Comparison of ENCODE assay signal across 1 cellular context in the genomic region with DNA sequence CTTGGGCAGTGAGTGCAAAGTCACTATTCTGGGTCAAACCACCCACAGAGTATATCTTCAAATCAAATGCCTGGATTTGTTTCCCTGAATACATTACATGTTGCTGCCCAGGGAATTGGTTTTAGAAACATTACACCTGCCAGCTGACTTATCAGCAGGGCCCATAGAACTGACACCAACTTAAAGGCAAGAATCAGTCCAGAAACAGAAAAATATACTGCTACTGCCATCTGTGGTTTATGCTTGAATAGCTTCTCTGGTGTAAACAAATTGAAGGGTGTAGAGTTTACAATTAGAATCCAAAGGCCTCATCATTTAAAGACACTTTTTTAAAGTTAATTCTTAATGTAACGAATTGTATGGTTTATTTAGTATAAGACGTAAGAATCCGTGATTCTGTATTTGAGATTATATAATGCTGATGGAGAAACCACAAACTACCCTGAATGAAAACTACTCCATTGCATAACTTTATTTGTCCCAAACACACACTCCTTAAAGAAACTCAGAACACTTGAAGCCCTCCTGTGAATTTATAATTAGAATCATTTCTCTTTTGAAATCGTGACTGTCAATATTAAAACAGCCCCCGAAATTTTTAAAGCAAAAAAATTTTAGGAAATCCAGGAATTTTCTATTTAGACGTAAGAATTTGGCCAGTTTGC.
TF ChIP-seq lines count a peak whose summit lies in the region.

No MANE protein-coding gene starts in this region.

TF ChIP-seq in HEK293, 187 proteins besides CTCF, POLR2A, EP300 and RAD21 (continued from another document):
- no peak for TF ChIP-seq ZNF433 (tag by site-specific recombination; IDR thresholded peaks at IDR 0.05; ENCODE audit: low read depth)
- TF ChIP-seq, protein P1, sequence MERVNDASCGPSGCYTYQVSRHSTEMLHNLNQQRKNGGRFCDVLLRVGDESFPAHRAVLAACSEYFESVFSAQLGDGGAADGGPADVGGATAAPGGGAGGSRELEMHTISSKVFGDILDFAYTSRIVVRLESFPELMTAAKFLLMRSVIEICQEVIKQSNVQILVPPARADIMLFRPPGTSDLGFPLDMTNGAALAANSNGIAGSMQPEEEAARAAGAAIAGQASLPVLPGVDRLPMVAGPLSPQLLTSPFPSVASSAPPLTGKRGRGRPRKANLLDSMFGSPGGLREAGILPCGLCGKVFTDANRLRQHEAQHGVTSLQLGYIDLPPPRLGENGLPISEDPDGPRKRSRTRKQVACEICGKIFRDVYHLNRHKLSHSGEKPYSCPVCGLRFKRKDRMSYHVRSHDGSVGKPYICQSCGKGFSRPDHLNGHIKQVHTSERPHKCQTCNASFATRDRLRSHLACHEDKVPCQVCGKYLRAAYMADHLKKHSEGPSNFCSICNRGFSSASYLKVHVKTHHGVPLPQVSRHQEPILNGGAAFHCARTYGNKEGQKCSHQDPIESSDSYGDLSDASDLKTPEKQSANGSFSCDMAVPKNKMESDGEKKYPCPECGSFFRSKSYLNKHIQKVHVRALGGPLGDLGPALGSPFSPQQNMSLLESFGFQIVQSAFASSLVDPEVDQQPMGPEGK (tag by site-specific recombination; IDR thresholded peaks at IDR 0.05): no peak
- TF ChIP-seq ZNF596 (tag by site-specific recombination; IDR thresholded peaks at IDR 0.05): no peak
- TF ChIP-seq, protein P2, sequence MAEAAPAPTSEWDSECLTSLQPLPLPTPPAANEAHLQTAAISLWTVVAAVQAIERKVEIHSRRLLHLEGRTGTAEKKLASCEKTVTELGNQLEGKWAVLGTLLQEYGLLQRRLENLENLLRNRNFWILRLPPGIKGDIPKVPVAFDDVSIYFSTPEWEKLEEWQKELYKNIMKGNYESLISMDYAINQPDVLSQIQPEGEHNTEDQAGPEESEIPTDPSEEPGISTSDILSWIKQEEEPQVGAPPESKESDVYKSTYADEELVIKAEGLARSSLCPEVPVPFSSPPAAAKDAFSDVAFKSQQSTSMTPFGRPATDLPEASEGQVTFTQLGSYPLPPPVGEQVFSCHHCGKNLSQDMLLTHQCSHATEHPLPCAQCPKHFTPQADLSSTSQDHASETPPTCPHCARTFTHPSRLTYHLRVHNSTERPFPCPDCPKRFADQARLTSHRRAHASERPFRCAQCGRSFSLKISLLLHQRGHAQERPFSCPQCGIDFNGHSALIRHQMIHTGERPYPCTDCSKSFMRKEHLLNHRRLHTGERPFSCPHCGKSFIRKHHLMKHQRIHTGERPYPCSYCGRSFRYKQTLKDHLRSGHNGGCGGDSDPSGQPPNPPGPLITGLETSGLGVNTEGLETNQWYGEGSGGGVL (tag by site-specific recombination; IDR thresholded peaks at IDR 0.05): no peak
- peak; percentile 33; the same call in 1 of the 2 replicates for TF ChIP-seq OSR2 (tag by site-specific recombination; IDR thresholded peaks at IDR 0.05)
- TF ChIP-seq ZNF549 (tag by site-specific recombination; IDR thresholded peaks at IDR 0.05): no peak
- TF ChIP-seq ZFP3 (tag by site-specific recombination; IDR thresholded peaks at IDR 0.05; ENCODE audit: low read depth): no peak
- TF ChIP-seq ZNF426 (tag by site-specific recombination; IDR thresholded peaks at IDR 0.05): no peak
- TF ChIP-seq SETDB1 (IDR thresholded peaks at IDR 0.05; ENCODE audit: insufficient read length, low read length): no peak
- TF ChIP-seq, protein P3, sequence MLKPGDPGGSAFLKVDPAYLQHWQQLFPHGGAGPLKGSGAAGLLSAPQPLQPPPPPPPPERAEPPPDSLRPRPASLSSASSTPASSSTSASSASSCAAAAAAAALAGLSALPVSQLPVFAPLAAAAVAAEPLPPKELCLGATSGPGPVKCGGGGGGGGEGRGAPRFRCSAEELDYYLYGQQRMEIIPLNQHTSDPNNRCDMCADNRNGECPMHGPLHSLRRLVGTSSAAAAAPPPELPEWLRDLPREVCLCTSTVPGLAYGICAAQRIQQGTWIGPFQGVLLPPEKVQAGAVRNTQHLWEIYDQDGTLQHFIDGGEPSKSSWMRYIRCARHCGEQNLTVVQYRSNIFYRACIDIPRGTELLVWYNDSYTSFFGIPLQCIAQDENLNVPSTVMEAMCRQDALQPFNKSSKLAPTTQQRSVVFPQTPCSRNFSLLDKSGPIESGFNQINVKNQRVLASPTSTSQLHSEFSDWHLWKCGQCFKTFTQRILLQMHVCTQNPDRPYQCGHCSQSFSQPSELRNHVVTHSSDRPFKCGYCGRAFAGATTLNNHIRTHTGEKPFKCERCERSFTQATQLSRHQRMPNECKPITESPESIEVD (tag by site-specific recombination; IDR thresholded peaks at IDR 0.05): peak; percentile 83
